ENCODE assay signal across 9 cellular contexts in genomic region chr6:132333639-132334516, GRCh38.
DNase-seq lines count a peak whose midpoint lies in the region; ATAC-seq and TF ChIP-seq lines count a peak whose summit lies in the region.
"Had no signal": no experiment of that assay in that cellular context is flagged by ENCODE, and none has a peak within 500 bp of the region (broad histone marks: within the 10 kb centered on the region; RNA-seq: fewer than 3 reads in every experiment).

No MANE protein-coding gene starts in this region.

- H3K79me1 ChIP-seq in neuronal stem cell (ENCODE audit: low read depth, low read length), result no peaks in the 10 kb centered on the region

- DNase-seq in DMS53 (lab: John Stamatoyannopoulos, UW) (peak; percentile 94), Panc1 (ENCODE audit: low read depth, low spot score) (peak; percentile 61), fibroblast of pulmonary artery (ENCODE audit: low read depth) (peak; percentile 82), neuronal stem cell (ENCODE audit: low spot score) (no peak), GM19238 (ENCODE audit: insufficient read length, low spot score) (no peak)
- DNase-seq in activated effector memory CD4-positive, alpha-beta T cell treated with Interleukin-2 at 50 U/mL for 16 hours, result no peak
- no peak for DNase-seq in effector CD4-positive, alpha-beta T cell
- DNase-seq: NCI-H510A treated with DMSO at 0.1 percent for 48 hours had no signal

- H2AK5ac ChIP-seq in neuronal stem cell (ENCODE audit: low read depth, low read length), result no peak overlapping the region

- H2BK12ac ChIP-seq in neuronal stem cell (ENCODE audit: low read length), result no peak overlapping the region

- no peak overlapping the region for H4K8ac ChIP-seq in neuronal stem cell (ENCODE audit: low read depth, low read length)

- H3K36me3 ChIP-seq in Panc1 (ENCODE audit: control insufficient read depth, insufficient read depth, low read length), result no peaks in the 10 kb centered on the region; the same call in 1 of the 2 replicates
- no peaks in the 10 kb centered on the region for H3K36me3 ChIP-seq in neuronal stem cell (replicated peaks in 1 of 2; ENCODE audit: control insufficient read depth in 2 of 2, insufficient read depth in 2 of 2, low read length in 2 of 2)

- in situ Hi-C loops in Panc1 (cut with HindIII; ENCODE audit: low pct_unique_long_range_greater_than_20kb, low sequenced_read_pairs), result no loop called here

- no peak overlapping the region for H2BK120ac ChIP-seq in neuronal stem cell (ENCODE audit: low read depth, low read length)

- H3K9me3 ChIP-seq in Panc1 (ENCODE audit: control insufficient read depth, insufficient read depth, low read depth, low read length), result no peaks in the 10 kb centered on the region
- peaks cover 0 to 2% of the 10 kb centered on the region in 2 donors for H3K9me3 ChIP-seq in neuronal stem cell (replicated peaks in 1 of 2; ENCODE audit: control insufficient read depth in 2 of 2, insufficient read depth in 1 of 2, low read depth in 1 of 2, low read length in 2 of 2)

- H3K4ac ChIP-seq in neuronal stem cell (ENCODE audit: low read length), result no peak overlapping the region

- no peak overlapping the region for H3K4me2 ChIP-seq in neuronal stem cell (ENCODE audit: insufficient read depth, low read length, poor library complexity, severe bottlenecking)

- no peak overlapping the region for H2BK15ac ChIP-seq in neuronal stem cell (ENCODE audit: low read length)

- CTCF ChIA-PET in Panc1 (lab: Charles Lee), result no interaction called here

- POLR2A ChIA-PET in Panc1 (lab: Charles Lee), result no interaction called here

- no peaks in the 10 kb centered on the region for H3K4me1 ChIP-seq in Panc1 (ENCODE audit: control insufficient read depth, insufficient read depth, low read length)
- peaks cover 0 to 1% of the 10 kb centered on the region in 2 donors for H3K4me1 ChIP-seq in neuronal stem cell (ENCODE audit: control insufficient read depth in 2 of 2, insufficient read depth in 1 of 2, low read depth in 1 of 2, low read length in 2 of 2)

- peak overlapping the region; percentile 17 for H2AFZ ChIP-seq in neuronal stem cell (ENCODE audit: low read length)

- no peak overlapping the region for H4K91ac ChIP-seq in neuronal stem cell (ENCODE audit: low read depth, low read length, poor library complexity)

- TF ChIP-seq CTCF in Panc1 (IDR thresholded peaks at IDR 0.05) (no peak), fibroblast of pulmonary artery (IDR thresholded peaks at IDR 0.05; ENCODE audit: low read length, missing control alignments) (no peak)

- no peak overlapping the region for H3K9ac ChIP-seq in neuronal stem cell (ENCODE audit: low read depth, low read length, poor library complexity)

- no TSS peak for BruUV-seq in Panc1 (replicated peaks; lab: Mats Ljungman, UMichigan)

- H3K27ac ChIP-seq in Panc1 (ENCODE audit: low read length), result no peak overlapping the region
- no peak overlapping the region for H3K27ac ChIP-seq in neuronal stem cell (replicated peaks; ENCODE audit: low read length)

- no peak overlapping the region for H3K14ac ChIP-seq in neuronal stem cell (ENCODE audit: low read length)

- peak; percentile 45; the same call in 1 of the 2 replicates for ATAC-seq in Panc1
- no peak for ATAC-seq in HG03095 (IDR thresholded peaks at IDR 0.05; ENCODE audit: unreplicated experiment)

- intact Hi-C loops in Panc1 (cut with micrococcal nuclease; ENCODE audit: unreplicated experiment), result no loop called here

- H3K27me3 ChIP-seq in Panc1 (ENCODE audit: control insufficient read depth, insufficient read depth, low read length) (no peaks in the 10 kb centered on the region), neuronal stem cell (ENCODE audit: control insufficient read depth in 3 of 3, insufficient read depth in 3 of 3, low read depth in 1 of 3, low read length in 3 of 3) (peaks cover 0 to 4% (median 0%) of the 10 kb centered on the region in 3 experiments)

- H3K18ac ChIP-seq in neuronal stem cell (ENCODE audit: low read length), result no peak overlapping the region

- no CpG with 5 or more reads among the region's 6 CpGs for WGBS in neuronal stem cell (ENCODE audit: extremely low coverage in 2 of 2, insufficient read length in 2 of 2, insufficient replicate concordance in 1 of 2), 2 donors

- H2BK5ac ChIP-seq in neuronal stem cell (ENCODE audit: low read length), result no peak overlapping the region

- H3K4me3 ChIP-seq in Panc1 (ENCODE audit: low read depth in 2 of 2, low read length in 2 of 2) (no peak overlapping the region), fibroblast of pulmonary artery (replicated peaks; ENCODE audit: low read depth, low read length) (no peak overlapping the region), neuronal stem cell (ENCODE audit: low read length in 2 of 2) (no peak overlapping the region)

- no peak overlapping the region for H3K23ac ChIP-seq in neuronal stem cell (ENCODE audit: low read depth, low read length, poor library complexity)

Comparison
In these comparisons a context has a peak if more than half of its experiments do, and no peak if none do; other contexts are left out.
1. DNase-seq: peak in DMS53 (single experiment), Panc1 (single experiment) and fibroblast of pulmonary artery (single experiment); none in neuronal stem cell (single experiment), activated effector memory CD4-positive, alpha-beta T cell treated with Interleukin-2 at 50 U/mL for 16 hours (single experiment), GM19238 (single experiment) and effector CD4-positive, alpha-beta T cell (single experiment).